In the genomic region with DNA sequence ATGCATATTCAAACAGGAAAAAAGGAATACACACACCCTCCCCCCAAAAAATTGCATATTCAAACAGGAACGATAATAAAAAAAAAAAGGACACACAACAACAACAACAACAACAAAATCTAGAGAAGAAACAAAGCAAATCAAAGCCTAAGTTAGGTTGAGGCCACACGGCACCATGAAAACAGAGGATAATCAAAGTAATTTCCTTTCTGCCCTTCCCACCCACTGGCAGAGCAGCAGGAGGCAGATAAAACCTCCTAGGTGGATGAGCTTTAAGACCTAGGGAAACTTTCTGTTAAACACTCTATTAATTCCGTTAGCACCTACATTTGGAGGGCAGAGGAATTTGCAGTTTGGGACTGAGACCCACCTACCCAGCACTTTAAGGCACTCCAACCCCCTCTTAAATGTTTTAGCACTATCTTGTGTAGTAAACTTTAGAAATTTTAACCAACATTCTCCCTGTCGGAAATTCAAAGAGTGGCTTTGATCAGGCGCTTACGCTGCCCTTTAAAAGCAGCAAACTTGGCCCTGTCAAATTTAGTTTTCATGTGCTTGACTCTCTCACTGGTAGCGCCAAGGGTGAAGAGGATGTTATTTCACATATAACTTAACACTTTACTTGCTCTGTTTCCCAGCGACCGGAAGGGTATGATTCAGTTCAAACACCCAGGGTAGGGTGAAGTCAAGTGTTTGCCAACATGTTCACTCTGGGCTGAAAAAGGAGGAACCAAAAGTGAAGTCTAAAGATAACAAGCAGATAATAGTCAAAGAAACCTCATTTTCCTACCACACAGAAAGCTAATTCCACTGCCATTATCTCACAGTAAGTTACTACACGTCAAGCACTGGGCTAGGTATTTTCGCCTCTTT, we compare ENCODE assay signal across 8 cellular contexts. TPM values are rescaled to one million over a fixed set of nuclear protein-coding genes. Genes with fewer than 3 reads are reported as not detected.
DNase-seq lines count a peak whose midpoint lies in the region; ATAC-seq lines count a peak whose summit lies in the region.

No MANE protein-coding gene starts in this region.

- peaks cover 26% of the 10 kb centered on the region for H3K36me3 Mint-ChIP-seq in central memory CD8-positive, alpha-beta T cell (ENCODE audit: insufficient read depth)
- H3K36me3 Mint-ChIP-seq in naive B cell: peaks cover 5 to 9% of the 10 kb centered on the region in 2 donors

- no peaks in the 10 kb centered on the region for H3K9me3 Mint-ChIP-seq in central memory CD8-positive, alpha-beta T cell
- no peaks in the 10 kb centered on the region for H3K9me3 Mint-ChIP-seq in naive B cell

- peak overlapping the region; percentile 63 for H3K4me3 Mint-ChIP-seq in central memory CD8-positive, alpha-beta T cell
- peak overlapping the region; percentile 37 to 79 (median 68) for H3K4me3 Mint-ChIP-seq in naive B cell

- ATAC-seq in HG02885 (IDR thresholded peaks at IDR 0.05; ENCODE audit: poor library complexity, unreplicated experiment) (peak; percentile 96), naive B cell (ENCODE audit: low read depth in 2 of 2) (peak; percentile 93 to 94)
- ATAC-seq in central memory CD8-positive, alpha-beta T cell (replicated peaks; ENCODE audit: extremely low read depth, poor library complexity, severe bottlenecking): peak; percentile 78

- peaks cover 43% of the 10 kb centered on the region for H3K4me1 Mint-ChIP-seq in central memory CD8-positive, alpha-beta T cell
- H3K4me1 Mint-ChIP-seq in naive B cell: peaks cover 22 to 41% (median 23%) of the 10 kb centered on the region in 3 donors

- peak overlapping the region; percentile 94 for H3K27ac Mint-ChIP-seq in central memory CD8-positive, alpha-beta T cell (ENCODE audit: low read depth)
- H3K27ac Mint-ChIP-seq in naive B cell: peak overlapping the region; percentile 73 to 94 (median 88)

- peak; percentile 37 for DNase-seq in stimulated activated CD4-positive, alpha-beta T cell treated with anti-CD3 and anti-CD28 coated beads, Interleukin-15, amount 100 ng/mL, for 24 hours
- DNase-seq in stimulated activated CD4-positive, alpha-beta T cell treated with anti-CD3 and anti-CD28 coated beads, Interleukin-2, amount 100 ng/mL, for 48 hours: no peak
- DNase-seq in NOMO-1 treated with dmso at 0.1 percent for 144 hours (lab: John Stamatoyannopoulos, UW; ENCODE audit: unreplicated experiment): peak; percentile 87
- DNase-seq in central memory CD8-positive, alpha-beta T cell (ENCODE audit: low spot score in 2 of 2): peak in 1 of 2 donors; percentile 59
- peak; percentile 70 for DNase-seq in naive B cell
- no peak for DNase-seq in NCI-H1048 (lab: John Stamatoyannopoulos, UW)
- no peak for DNase-seq in ecto neural progenitor cell (ENCODE audit: low spot score)

- no peaks in the 10 kb centered on the region for H3K27me3 Mint-ChIP-seq in central memory CD8-positive, alpha-beta T cell
- no peaks in the 10 kb centered on the region for H3K27me3 Mint-ChIP-seq in naive B cell

RNA-seq across cellular contexts. Expression of gene ENC1, which starts 9.2 kb away (rescaled TPM):
- 10 to 100 TPM in 1 of 6 donors, 1 to 10 TPM in 5; 3.3 to 10.3 (median 4.9) TPM for polyA plus RNA-seq in naive B cell (ENCODE audit: low read depth in 6 of 6)

RNA-seq across cellular contexts. Expression of gene HEXB, which starts 53.7 kb away (rescaled TPM):
- polyA plus RNA-seq in naive B cell (ENCODE audit: low read depth in 6 of 6): 10 to 100 TPM; 62.4 to 87.8 (median 69.8) TPM

Comparison
In these comparisons a context has a peak if more than half of its experiments do, and no peak if none do; other contexts are left out.
1. DNase-seq: peak in stimulated activated CD4-positive, alpha-beta T cell treated with anti-CD3 and anti-CD28 coated beads, Interleukin-15, amount 100 ng/mL, for 24 hours (single experiment), NOMO-1 treated with dmso at 0.1 percent for 144 hours (single experiment) and naive B cell (single experiment); none in stimulated activated CD4-positive, alpha-beta T cell treated with anti-CD3 and anti-CD28 coated beads, Interleukin-2, amount 100 ng/mL, for 48 hours (0 of 2), NCI-H1048 (single experiment) and ecto neural progenitor cell (single experiment).
2. Peak in every context shown above with its lines, with median percentiles within 50 percentile points of each other: ATAC-seq.